In the genomic region with DNA sequence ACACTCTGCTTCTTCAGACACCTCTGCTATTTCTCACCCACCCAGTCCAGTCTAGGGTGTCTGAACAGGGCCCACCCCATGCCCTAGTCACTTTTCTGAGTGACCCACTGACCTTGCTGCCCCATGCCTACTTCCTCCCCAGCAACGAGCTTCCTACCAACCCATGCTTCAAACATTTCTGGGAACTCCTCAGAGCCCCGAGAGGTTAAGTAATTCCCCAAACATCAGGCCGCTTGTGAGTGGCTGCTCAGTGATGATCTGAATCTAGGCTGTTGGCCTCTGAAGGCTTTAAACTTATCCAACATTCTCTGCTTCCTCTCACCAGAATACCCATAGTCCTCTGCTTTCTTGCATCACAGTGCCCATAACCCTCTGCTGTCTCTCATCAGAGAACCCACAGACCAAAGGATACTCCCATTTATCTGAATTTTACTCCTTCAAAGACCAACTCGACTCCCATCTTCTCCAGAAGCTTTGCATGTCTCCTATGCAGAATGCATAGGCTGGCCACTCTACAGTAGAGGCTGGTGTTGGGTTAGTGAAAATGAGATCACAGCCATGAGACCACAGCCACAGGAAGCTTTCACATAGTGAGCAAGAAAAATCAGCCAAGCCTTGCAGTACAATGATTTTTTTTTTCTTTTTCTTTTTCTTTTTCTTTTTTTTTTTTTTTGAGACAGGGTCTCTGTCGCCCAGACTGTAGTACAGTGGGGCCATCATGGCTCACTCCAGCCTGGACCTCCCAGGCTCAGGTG, we compare ENCODE assay signal across 19 cellular contexts.
A peak's percentile ranks its signal among the peaks of the same experiment; 100 is the strongest.
DNase-seq lines count a peak whose midpoint lies in the region; ATAC-seq and TF ChIP-seq lines count a peak whose summit lies in the region.
"Had no signal": no experiment of that assay in that cellular context is flagged by ENCODE, and none has a peak within 500 bp of the region (broad histone marks: within the 10 kb centered on the region; RNA-seq: fewer than 3 reads in every experiment).

No MANE protein-coding gene starts in this region.

- H3K27ac ChIP-seq in naive thymus-derived CD4-positive, alpha-beta T cell (ENCODE audit: low read depth, low read length): no peak overlapping the region
- H3K27ac ChIP-seq: 22Rv1, C4-2B, suprapubic skin had no signal

- H3K4me1 ChIP-seq in naive thymus-derived CD4-positive, alpha-beta T cell (ENCODE audit: control insufficient read depth in 2 of 2, insufficient read depth in 2 of 2, low read length in 2 of 2): no peaks in the 10 kb centered on the region

- no peaks in the 10 kb centered on the region for H3K36me3 Mint-ChIP-seq in T-helper 1 cell treated with Interleukin-12 subunit alpha and Interleukin-12 subunit beta and Interleukin-4 antibody, amounts not matched to agents 30 μg/mL and 1 μg/mL, for 36 hours (ENCODE audit: low read depth)
- H3K36me3 Mint-ChIP-seq in nephron progenitor cell (ENCODE audit: low read depth): no peaks in the 10 kb centered on the region
- H3K36me3 Mint-ChIP-seq in naive thymus-derived CD4-positive, alpha-beta T cell: peaks cover 0 to 4% (median 0%) of the 10 kb centered on the region in 5 donors
- H3K36me3 Mint-ChIP-seq: immature natural killer cell, memory B cell had no signal

- no peaks in the 10 kb centered on the region for H3K9me3 Mint-ChIP-seq in T-helper 1 cell treated with Interleukin-12 subunit alpha and Interleukin-12 subunit beta and Interleukin-4 antibody, amounts not matched to agents 30 μg/mL and 1 μg/mL, for 36 hours
- H3K9me3 Mint-ChIP-seq in nephron progenitor cell: no peaks in the 10 kb centered on the region
- H3K9me3 Mint-ChIP-seq in naive thymus-derived CD4-positive, alpha-beta T cell: peaks cover 0 to 12% (median 1%) of the 10 kb centered on the region in 11 donors
- H3K9me3 Mint-ChIP-seq: activated CD8-positive, alpha-beta T cell treated with anti-CD3 and anti-CD28 coated beads for 36 hours had no signal

- TF ChIP-seq CTCF in nephron progenitor cell (IDR thresholded peaks at IDR 0.05): no peak

- no peaks in the 10 kb centered on the region for H3K27me3 Mint-ChIP-seq in T-helper 1 cell treated with Interleukin-12 subunit alpha and Interleukin-12 subunit beta and Interleukin-4 antibody, amounts not matched to agents 30 μg/mL and 1 μg/mL, for 36 hours (ENCODE audit: low read depth)
- peaks cover 3% of the 10 kb centered on the region for H3K27me3 Mint-ChIP-seq in nephron progenitor cell (ENCODE audit: low read depth, poor library complexity)
- H3K27me3 Mint-ChIP-seq in naive thymus-derived CD4-positive, alpha-beta T cell: no peaks in the 10 kb centered on the region
- H3K27me3 Mint-ChIP-seq: activated CD8-positive, alpha-beta T cell treated with anti-CD3 and anti-CD28 coated beads for 36 hours; activated T-helper 17 cell treated with anti-CD3 and anti-CD28 coated beads, Interleukin-2, amount 50 U/mL, for 72 hours; memory B cell had no signal

- POLR2A ChIA-PET in naive thymus-derived CD4-positive, alpha-beta T cell (lab: Charles Lee): no interaction called here

- no peak for DNase-seq in T-helper 1 cell
- DNase-seq in nephron progenitor cell: no peak
- DNase-seq in naive thymus-derived CD4-positive, alpha-beta T cell: no peak
- no peak for DNase-seq in kidney glomerular epithelial cell (lab: John Stamatoyannopoulos, UW)
- DNase-seq: activated CD8-positive, alpha-beta T cell treated with anti-CD3 and anti-CD28 coated beads for 36 hours; DND-41; immature natural killer cell; NCI-H1930; NCI-H510A treated with DMSO at 0.1 percent for 48 hours; right cardiac atrium had no signal

- no peaks in the 10 kb centered on the region for H3K9me3 ChIP-seq in naive thymus-derived CD4-positive, alpha-beta T cell (ENCODE audit: control insufficient read depth in 2 of 3, low read length in 3 of 3)
- H3K9me3 ChIP-seq: suprapubic skin had no signal

- peak; percentile 56 for ATAC-seq in GM21737 (IDR thresholded peaks at IDR 0.05; ENCODE audit: unreplicated experiment)
- ATAC-seq in HG03175 (IDR thresholded peaks at IDR 0.05; ENCODE audit: unreplicated experiment): peak; percentile 74
- ATAC-seq in naive thymus-derived CD4-positive, alpha-beta T cell: no peak
- ATAC-seq in activated CD4-positive, CD25-positive, alpha-beta regulatory T cell treated with anti-CD3 and anti-CD28 coated beads, Interleukin-2, amount 50 U/mL, for 24 hours: no peak
- ATAC-seq: activated CD8-positive, alpha-beta T cell treated with anti-CD3 and anti-CD28 coated beads for 36 hours; activated T-helper 17 cell treated with anti-CD3 and anti-CD28 coated beads, Interleukin-2, amount 50 U/mL, for 72 hours; right cardiac atrium had no signal

- no peak overlapping the region for H3K4me3 Mint-ChIP-seq in T-helper 1 cell treated with Interleukin-12 subunit alpha and Interleukin-12 subunit beta and Interleukin-4 antibody, amounts not matched to agents 30 μg/mL and 1 μg/mL, for 36 hours
- H3K4me3 Mint-ChIP-seq in nephron progenitor cell: no peak overlapping the region
- no peak overlapping the region for H3K4me3 Mint-ChIP-seq in naive thymus-derived CD4-positive, alpha-beta T cell
- H3K4me3 Mint-ChIP-seq: activated CD8-positive, alpha-beta T cell treated with anti-CD3 and anti-CD28 coated beads for 36 hours; activated T-helper 17 cell treated with anti-CD3 and anti-CD28 coated beads, Interleukin-2, amount 50 U/mL, for 72 hours; immature natural killer cell; memory B cell had no signal

- CTCF ChIA-PET in naive thymus-derived CD4-positive, alpha-beta T cell (lab: Charles Lee): no interaction called here

- H3K27me3 ChIP-seq in naive thymus-derived CD4-positive, alpha-beta T cell (ENCODE audit: control insufficient read depth in 2 of 2, insufficient read depth in 2 of 2, low read length in 2 of 2): no peaks in the 10 kb centered on the region
- H3K27me3 ChIP-seq: suprapubic skin had no signal

- no peak overlapping the region for H3K4me3 ChIP-seq in naive thymus-derived CD4-positive, alpha-beta T cell (ENCODE audit: low read length)
- H3K4me3 ChIP-seq: suprapubic skin had no signal

- no peaks in the 10 kb centered on the region for H3K36me3 ChIP-seq in naive thymus-derived CD4-positive, alpha-beta T cell (ENCODE audit: control insufficient read depth in 2 of 3, insufficient read depth in 3 of 3, low read length in 3 of 3)
- H3K36me3 ChIP-seq: suprapubic skin had no signal

- no peaks in the 10 kb centered on the region for H3K4me1 Mint-ChIP-seq in T-helper 1 cell treated with Interleukin-12 subunit alpha and Interleukin-12 subunit beta and Interleukin-4 antibody, amounts not matched to agents 30 μg/mL and 1 μg/mL, for 36 hours (ENCODE audit: low read depth)
- H3K4me1 Mint-ChIP-seq in nephron progenitor cell: peaks cover 12% of the 10 kb centered on the region
- H3K4me1 Mint-ChIP-seq in naive thymus-derived CD4-positive, alpha-beta T cell: peaks cover 0 to 10% (median 0%) of the 10 kb centered on the region in 7 donors
- H3K4me1 Mint-ChIP-seq: activated T-helper 17 cell treated with anti-CD3 and anti-CD28 coated beads, Interleukin-2, amount 50 U/mL, for 72 hours; immature natural killer cell; memory B cell had no signal

- intact Hi-C loops in naive thymus-derived CD4-positive, alpha-beta T cell (cut with micrococcal nuclease): no loop called here

- peak overlapping the region; percentile 49 for H3K27ac Mint-ChIP-seq in T-helper 1 cell treated with Interleukin-12 subunit alpha and Interleukin-12 subunit beta and Interleukin-4 antibody, amounts not matched to agents 30 μg/mL and 1 μg/mL, for 36 hours
- peak overlapping the region; percentile 73 for H3K27ac Mint-ChIP-seq in nephron progenitor cell
- H3K27ac Mint-ChIP-seq in naive thymus-derived CD4-positive, alpha-beta T cell: no peak overlapping the region
- H3K27ac Mint-ChIP-seq: activated CD8-positive, alpha-beta T cell treated with anti-CD3 and anti-CD28 coated beads for 36 hours; activated T-helper 17 cell treated with anti-CD3 and anti-CD28 coated beads, Interleukin-2, amount 50 U/mL, for 72 hours; immature natural killer cell; memory B cell had no signal

Comparison
In these comparisons a context has a peak if more than half of its experiments do, and no peak if none do; other contexts are left out.
1. H3K27ac Mint-ChIP-seq: peak in T-helper 1 cell treated with Interleukin-12 subunit alpha and Interleukin-12 subunit beta and Interleukin-4 antibody, amounts not matched to agents 30 μg/mL and 1 μg/mL, for 36 hours (single experiment) and nephron progenitor cell (single experiment); none in naive thymus-derived CD4-positive, alpha-beta T cell (0 of 9).
2. ATAC-seq: peak in GM21737 (single experiment) and HG03175 (single experiment); none in naive thymus-derived CD4-positive, alpha-beta T cell (single experiment) and activated CD4-positive, CD25-positive, alpha-beta regulatory T cell treated with anti-CD3 and anti-CD28 coated beads, Interleukin-2, amount 50 U/mL, for 24 hours (0 of 2).